In genomic region chr17:5585814-5586558, GRCh38 we compare ENCODE assay signal across 8 cellular contexts. TPM values are rescaled to one million over a fixed set of nuclear protein-coding genes. Genes with fewer than 3 reads are reported as not detected.
A peak's percentile ranks its signal among the peaks of the same experiment; 100 is the strongest.
DNase-seq lines count a peak whose midpoint lies in the region; ATAC-seq and TF ChIP-seq lines count a peak whose summit lies in the region.

No MANE protein-coding gene starts in this region.

- TF ChIP-seq CTCF in choroid plexus epithelial cell (conservative IDR thresholded peaks at IDR 0.05; ENCODE audit: low read depth, low read length) = no peak
- no peak for TF ChIP-seq CTCF in spleen (IDR thresholded peaks at IDR 0.05 in 8 of 11, conservative IDR thresholded peaks at IDR 0.05 in 3 of 11)

- WGBS in spleen, 5 donors = 22 to 30% (median 23%) methylated on average over 10 to 11 of the region's 11 CpGs

- peaks cover 0 to 18% (median 13%) of the 10 kb centered on the region in 6 donors for H3K36me3 ChIP-seq in spleen

- DNase-seq in NCI-H510A treated with DMSO at 0.1 percent for 48 hours (lab: John Stamatoyannopoulos, UW) = peak; percentile 10
- no peak for DNase-seq in NCI-H510A (lab: John Stamatoyannopoulos, UW)
- peak; percentile 46 for DNase-seq in NCI-H345 (lab: John Stamatoyannopoulos, UW)
- DNase-seq in choroid plexus epithelial cell (ENCODE audit: low read depth) = peak; percentile 44
- DNase-seq in spleen = no peak

- no peak overlapping the region for H3K4me3 ChIP-seq in choroid plexus epithelial cell (ENCODE audit: low read depth, low read length)
- peak overlapping the region in 1 of 8 donors; percentile 78 for H3K4me3 ChIP-seq in spleen

- peaks cover 17 to 65% (median 52%) of the 10 kb centered on the region in 6 donors for H3K4me1 ChIP-seq in spleen

- intact Hi-C loops in spleen (cut with DNase I; ENCODE audit: low total_unique reads) = loop anchor here (5.0 kb wide), 2 partner anchors 121 to 836 kb away; no protein-coding TSS in a partner anchor

- no peak for ATAC-seq in HG03439 (IDR thresholded peaks at IDR 0.05; ENCODE audit: unreplicated experiment)
- no peak for ATAC-seq in HG02642 (IDR thresholded peaks at IDR 0.05; ENCODE audit: poor library complexity, unreplicated experiment)
- ATAC-seq in GM18511 (IDR thresholded peaks at IDR 0.05; ENCODE audit: unreplicated experiment) = no peak

- peak overlapping the region; percentile 83 to 95 (median 90) for H3K27ac ChIP-seq in spleen

- H3K27me3 ChIP-seq in spleen (replicated peaks in 1 of 7) = no peaks in the 10 kb centered on the region

- H3K9me3 ChIP-seq in spleen = no peaks in the 10 kb centered on the region

- TF ChIP-seq POLR2A in spleen (IDR thresholded peaks at IDR 0.05) = no peak

RNA-seq across cellular contexts. Expression of gene NLRP1, which starts 1.7 kb away (rescaled TPM):
- 100 to 1,000 TPM in 2 of 7 donors, 10 to 100 TPM in 5; 71.1 to 145 (median 79.0) TPM for total RNA-seq in spleen
- 10 to 100 TPM; 34.7 to 68.1 (median 62.0) TPM for polyA plus RNA-seq in spleen

Comparison
In these comparisons a context has a peak if more than half of its experiments do, and no peak if none do; other contexts are left out.
1. DNase-seq: peak in NCI-H510A treated with DMSO at 0.1 percent for 48 hours (single experiment), NCI-H345 (single experiment) and choroid plexus epithelial cell (single experiment); none in NCI-H510A (single experiment) and spleen (single experiment).